ENCODE assay signal across 14 cellular contexts in genomic region chr3:47024932-47025331, GRCh38.
DNase-seq lines count a peak whose midpoint lies in the region; ATAC-seq and TF ChIP-seq lines count a peak whose summit lies in the region.
"Had no signal": no experiment of that assay in that cellular context is flagged by ENCODE, and none has a peak within 500 bp of the region (broad histone marks: within the 10 kb centered on the region; RNA-seq: fewer than 3 reads in every experiment).

No MANE protein-coding gene starts in this region.

- POLR2A ChIA-PET in HEK293 (lab: Yijun Ruan, JAX), result no interaction called here

- peak overlapping the region; percentile 61 for H3K27ac Mint-ChIP-seq in memory B cell
- H3K27ac Mint-ChIP-seq: B cell had no signal

- H3K4me3 ChIP-seq in AG10803 (ENCODE audit: low read length), result no peak overlapping the region
- no peak overlapping the region for H3K4me3 ChIP-seq in HEK293 (ENCODE audit: low read depth, low read length)
- H3K4me3 ChIP-seq in astrocyte of the spinal cord (ENCODE audit: low read depth, low read length), result no peak overlapping the region
- H3K4me3 ChIP-seq: heart right ventricle had no signal

- DNase-seq in AG10803 (ENCODE audit: low read depth) (peak; percentile 27), astrocyte of the spinal cord (ENCODE audit: low read depth, low spot score) (peak; percentile 48), memory B cell (ENCODE audit: low spot score in 2 of 2) (no peak), T1000 (lab: John Stamatoyannopoulos, UW) (no peak), hippocampal formation (lab: John Stamatoyannopoulos, UW) (no peak), germinal center (ENCODE audit: low spot score) (no peak)
- DNase-seq: effector CD8-positive, alpha-beta T cell; heart right ventricle; NCI-H510A had no signal

- peaks cover 16% of the 10 kb centered on the region for H3K4me1 Mint-ChIP-seq in memory B cell

- no peaks in the 10 kb centered on the region for H3K9me3 Mint-ChIP-seq in memory B cell

- peaks cover 16% of the 10 kb centered on the region for H3K36me3 Mint-ChIP-seq in memory B cell

- H3K27me3 Mint-ChIP-seq in memory B cell, result no peaks in the 10 kb centered on the region
- H3K27me3 Mint-ChIP-seq: B cell had no signal

- TF ChIP-seq CTCF in AG10803 (conservative IDR thresholded peaks at IDR 0.05; ENCODE audit: low read length) (no peak; the same call in 1 of the 2 replicates), HEK293 (tag by site-specific recombination; IDR thresholded peaks at IDR 0.05) (no peak), astrocyte of the spinal cord (IDR thresholded peaks at IDR 0.05; ENCODE audit: low read depth, low read length) (peak; percentile 27)

- no peaks in the 10 kb centered on the region for H3K4me1 ChIP-seq in HEK293 (ENCODE audit: control insufficient read depth, insufficient read depth, low read length)

- H3K27ac ChIP-seq in HEK293 (ENCODE audit: extremely low read depth, low read depth, low read length), result no peak overlapping the region
- H3K27ac ChIP-seq: heart right ventricle, parathyroid adenoma had no signal

- H3K4me3 Mint-ChIP-seq in memory B cell, result no peak overlapping the region
- H3K4me3 Mint-ChIP-seq: B cell had no signal

- CTCF ChIA-PET in HEK293 (lab: Yijun Ruan, JAX), result interaction anchor here (1.1 kb wide), 1 partner anchor 20 kb away, joined by 3 read pairs; no protein-coding TSS in a partner anchor

- ATAC-seq in memory B cell (ENCODE audit: low read depth) (no peak), HG03378 (IDR thresholded peaks at IDR 0.05; ENCODE audit: unreplicated experiment) (no peak)
- ATAC-seq: heart right ventricle, Right ventricle myocardium inferior had no signal

- in situ Hi-C loops in astrocyte of the spinal cord (cut with HindIII; ENCODE audit: low sequenced_read_pairs), result no loop called here

- no peaks in the 10 kb centered on the region for H3K9me3 ChIP-seq in HEK293 (ENCODE audit: control insufficient read depth, insufficient read depth, low read depth, low read length)
- H3K9me3 ChIP-seq: heart right ventricle had no signal

- peaks cover 0 to 13% of the 10 kb centered on the region in 2 experiments; a peak in 1 of 3 replicates for H3K36me3 ChIP-seq in HEK293 (ENCODE audit: control insufficient read depth in 2 of 2, insufficient read depth in 1 of 2, low read length in 2 of 2)

TF ChIP-seq in HEK293, 187 proteins besides CTCF, POLR2A, EP300 and RAD21:
- no peak for TF ChIP-seq ZBTB6 (tag by site-specific recombination; IDR thresholded peaks at IDR 0.05)
- peak; percentile 38 for TF ChIP-seq ZNF654 (tag by site-specific recombination; IDR thresholded peaks at IDR 0.05; ENCODE audit: low read depth)

Comparison
In these comparisons a context has a peak if more than half of its experiments do, and no peak if none do; other contexts are left out.
1. DNase-seq: peak in AG10803 (single experiment) and astrocyte of the spinal cord (single experiment); none in memory B cell (0 of 2), T1000 (single experiment), hippocampal formation (0 of 2) and germinal center (single experiment).